Comparison of ENCODE assay signal across 20 cellular contexts in genomic region chr11:87600938-87601337, GRCh38.
"Had no signal": no experiment of that assay in that cellular context is flagged by ENCODE, and none has a peak within 500 bp of the region (broad histone marks: within the 10 kb centered on the region; RNA-seq: fewer than 3 reads in every experiment).

No MANE protein-coding gene starts in this region.

- H3K27me3 Mint-ChIP-seq: activated CD8-positive, alpha-beta T cell treated with anti-CD3 and anti-CD28 coated beads for 36 hours; activated naive CD8-positive, alpha-beta T cell treated with anti-CD3 and anti-CD28 coated beads, Interleukin-2, amount 10 ng/mL, durations not matched to agents 7 days and 5 days had no signal

- H3K9me3 Mint-ChIP-seq: activated CD8-positive, alpha-beta T cell treated with anti-CD3 and anti-CD28 coated beads for 36 hours had no signal

- ATAC-seq: activated CD4-positive, CD25-positive, alpha-beta regulatory T cell treated with anti-CD3 and anti-CD28 coated beads, Interleukin-2, amount 50 U/mL, for 24 hours; activated CD8-positive, alpha-beta T cell treated with anti-CD3 and anti-CD28 coated beads for 36 hours; body of pancreas; SK-N-SH treated with all-trans-retinoic acid at 6 μM for 48 hours had no signal

- H3K4me1 Mint-ChIP-seq: activated naive CD8-positive, alpha-beta T cell treated with anti-CD3 and anti-CD28 coated beads, Interleukin-2, amount 10 ng/mL, durations not matched to agents 7 days and 5 days had no signal

- DNase-seq: activated CD4-positive, alpha-beta T cell treated with anti-CD3 and anti-CD28 coated beads for 4 hours; activated CD8-positive, alpha-beta memory T cell treated with anti-CD3 and anti-CD28 coated beads, Interleukin-2, amount 50 U/mL, for 4 hours; activated CD8-positive, alpha-beta T cell treated with anti-CD3 and anti-CD28 coated beads for 36 hours; activated naive CD4-positive, alpha-beta T cell treated with anti-CD3 and anti-CD28 coated beads, Interleukin-2, amount 50 U/mL, for 16 hours; activated naive CD8-positive, alpha-beta T cell treated with anti-CD3 and anti-CD28 coated beads, Interleukin-2, amount 10 ng/mL, durations not matched to agents 7 days and 5 days; adrenal gland; anterior cingulate cortex; body of pancreas; central memory CD4-positive, alpha-beta T cell; Karpas-422; NCI-H1048; NCI-H1930; NCI-H2171; NCI-H345; NCI-H510A; Peyer's patch; SHP77; SW 1271 had no signal

- H3K27ac Mint-ChIP-seq: activated CD8-positive, alpha-beta T cell treated with anti-CD3 and anti-CD28 coated beads for 36 hours; activated naive CD8-positive, alpha-beta T cell treated with anti-CD3 and anti-CD28 coated beads, Interleukin-2, amount 10 ng/mL, durations not matched to agents 7 days and 5 days had no signal

- H3K4me3 Mint-ChIP-seq: activated CD8-positive, alpha-beta T cell treated with anti-CD3 and anti-CD28 coated beads for 36 hours; activated naive CD8-positive, alpha-beta T cell treated with anti-CD3 and anti-CD28 coated beads, Interleukin-2, amount 10 ng/mL, durations not matched to agents 7 days and 5 days had no signal

- H3K36me3 Mint-ChIP-seq: activated naive CD8-positive, alpha-beta T cell treated with anti-CD3 and anti-CD28 coated beads, Interleukin-2, amount 10 ng/mL, durations not matched to agents 7 days and 5 days had no signal
